ENCODE assay signal across 8 cellular contexts in genomic region chr3:124885466-124886167, GRCh38. TPM values are rescaled to one million over a fixed set of nuclear protein-coding genes. Genes with fewer than 3 reads are reported as not detected.
DNase-seq lines count a peak whose midpoint lies in the region; ATAC-seq and TF ChIP-seq lines count a peak whose summit lies in the region.

No MANE protein-coding gene starts in this region.

- TF ChIP-seq CTCF in fibroblast of villous mesenchyme (IDR thresholded peaks at IDR 0.05; ENCODE audit: insufficient read depth, low read depth, low read length) (no peak), psoas muscle (IDR thresholded peaks at IDR 0.05) (no peak)

- H3K9me3 ChIP-seq in psoas muscle = no peaks in the 10 kb centered on the region

- peak; percentile 55 for DNase-seq in ELR (ENCODE audit: low read depth)
- peak; percentile 25 for DNase-seq in SK-N-DZ (ENCODE audit: low spot score)
- DNase-seq in fibroblast of villous mesenchyme (ENCODE audit: low read depth) = peak; percentile 58
- no peak for DNase-seq in psoas muscle

- peaks cover 14% of the 10 kb centered on the region for H3K4me1 ChIP-seq in psoas muscle

- 31 to 49% (median 32%) methylated on average over 17 of the region's 17 CpGs for WGBS in psoas muscle, 3 donors

- peak overlapping the region; percentile 73 for H3K4me3 ChIP-seq in fibroblast of villous mesenchyme (ENCODE audit: low read depth, low read length)
- H3K4me3 ChIP-seq in psoas muscle = peak overlapping the region; percentile 91

- no peaks in the 10 kb centered on the region for H3K36me3 ChIP-seq in psoas muscle (ENCODE audit: insufficient read depth in 1 of 2, low read depth in 1 of 2)

- no peaks in the 10 kb centered on the region for H3K27me3 ChIP-seq in psoas muscle (ENCODE audit: insufficient read depth in 3 of 3, low read length in 2 of 3)

- peak overlapping the region; percentile 92 for H3K27ac ChIP-seq in psoas muscle

- ATAC-seq in psoas muscle (no peak), GM18519 (IDR thresholded peaks at IDR 0.05; ENCODE audit: low FRiP score, unreplicated experiment) (no peak), GM18502 (IDR thresholded peaks at IDR 0.05; ENCODE audit: poor library complexity, unreplicated experiment) (no peak), HG03439 (IDR thresholded peaks at IDR 0.05; ENCODE audit: unreplicated experiment) (no peak)
- no peak for ATAC-seq in activated CD4-positive, CD25-positive, alpha-beta regulatory T cell treated with anti-CD3 and anti-CD28 coated beads, Interleukin-2, amount 50 U/mL, for 24 hours

- intact Hi-C loops in psoas muscle (cut with DNase I) = loop anchor here in 1 of 2 donors (5.0 kb wide), 1 partner anchor 48 kb away; no protein-coding TSS in a partner anchor

RNA-seq across cellular contexts. Expression of gene ITGB5, which starts 1.5 kb away (rescaled TPM):
- polyA plus RNA-seq in SK-N-DZ (2014; cell fraction: cytosol; rRNA removed) = 27.9 and 33.4 TPM in 2 replicates
- 13.8 and 19.2 TPM in 2 replicates for polyA plus RNA-seq in SK-N-DZ (2014; cell fraction: nucleus; rRNA removed)
- total RNA-seq in fibroblast of villous mesenchyme (229 and 231 TPM in 2 replicates), psoas muscle (10 to 100 TPM; 37.5 to 61.5 (median 54.8) TPM)
- polyA plus RNA-seq in psoas muscle = 10 to 100 TPM; 19.3 to 28.2 (median 19.8) TPM

RNA-seq across cellular contexts. Expression of gene MUC13, which starts 48.9 kb away (rescaled TPM):
- 0.10 TPM in 1 of 2 replicates, not detected in the other for polyA plus RNA-seq in SK-N-DZ (2014; cell fraction: cytosol; rRNA removed)
- not detected in 2 replicates for polyA plus RNA-seq in SK-N-DZ (2014; cell fraction: nucleus; rRNA removed)
- 0.32 TPM in 1 of 2 replicates, not detected in the other for total RNA-seq in fibroblast of villous mesenchyme
- under 1 TPM in 1 of 4 donors, not detected in 3; 0.13 TPM for total RNA-seq in psoas muscle
- polyA plus RNA-seq in psoas muscle = under 1 TPM in 2 of 3 donors, not detected in 1; 0.12 to 0.16 TPM

Comparison
In these comparisons a context has a peak if more than half of its experiments do, and no peak if none do; other contexts are left out.
1. DNase-seq: peak in ELR (single experiment), SK-N-DZ (single experiment) and fibroblast of villous mesenchyme (single experiment); none in psoas muscle (0 of 2).